ENCODE assay signal across 17 cellular contexts in the genomic region with DNA sequence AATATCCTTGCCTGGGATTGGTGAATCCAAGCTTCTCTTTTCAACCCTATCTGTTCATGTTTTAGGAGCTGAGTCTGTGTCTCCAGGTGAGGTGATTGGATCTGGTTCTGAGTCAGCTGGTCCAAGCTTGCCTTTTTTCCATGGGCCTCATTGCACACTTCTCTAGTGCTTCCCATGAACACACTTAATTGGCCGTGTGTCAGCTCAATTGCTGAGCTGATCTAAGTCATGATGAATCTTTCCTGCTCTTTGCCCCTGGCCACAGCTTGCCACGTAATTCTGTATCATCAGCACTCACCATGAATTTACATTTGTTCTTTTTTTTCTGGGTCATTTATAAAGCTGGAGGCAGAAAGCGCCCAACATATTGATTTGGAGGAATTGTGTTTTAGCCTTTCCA.
DNase-seq lines count a peak whose midpoint lies in the region; ATAC-seq, FAIRE-seq and TF ChIP-seq lines count a peak whose summit lies in the region.
"Had no signal": no experiment of that assay in that cellular context is flagged by ENCODE, and none has a peak within 500 bp of the region (broad histone marks: within the 10 kb centered on the region; RNA-seq: fewer than 3 reads in every experiment).

No MANE protein-coding gene starts in this region.

- no peak overlapping the region for H2AFZ ChIP-seq in GM23338

- H3K4me1 ChIP-seq in GM23338 (ENCODE audit: insufficient read depth) = no peaks in the 10 kb centered on the region
- H3K4me1 ChIP-seq: spleen, thyroid gland had no signal

- H3K9me2 ChIP-seq in GM23338 (ENCODE audit: insufficient read depth) = no peaks in the 10 kb centered on the region

- ATAC-seq in stimulated activated memory B cell treated with anti-CD40 and anti-IgM and Interleukin-4, amounts not matched to agents 10 μg/mL and 1 μg/mL and 100 μg/mL, for 72 hours = peak; percentile 17
- ATAC-seq in HG03135 (IDR thresholded peaks at IDR 0.05; ENCODE audit: unreplicated experiment) (no peak), GM21576 (IDR thresholded peaks at IDR 0.05; ENCODE audit: unreplicated experiment) (no peak), GM23338 (no peak)
- ATAC-seq: activated CD8-positive, alpha-beta T cell treated with anti-CD3 and anti-CD28 coated beads for 36 hours had no signal

- H3K4me3 Mint-ChIP-seq in stimulated activated memory B cell treated with anti-CD40 and anti-IgM and Interleukin-4, amounts not matched to agents 10 μg/mL and 1 μg/mL and 100 μg/mL, for 72 hours = no peak overlapping the region
- H3K4me3 Mint-ChIP-seq in GM23338 = no peak overlapping the region
- H3K4me3 Mint-ChIP-seq: activated CD8-positive, alpha-beta T cell treated with anti-CD3 and anti-CD28 coated beads for 36 hours; memory B cell had no signal

- TF ChIP-seq CTCF in RWPE1 (conservative IDR thresholded peaks at IDR 0.05; ENCODE audit: low read depth) (no peak), GM23338 (conservative IDR thresholded peaks at IDR 0.05; ENCODE audit: low read depth in 2 of 2) (no peak)

- no peaks in the 10 kb centered on the region for H3K4me1 Mint-ChIP-seq in stimulated activated memory B cell treated with anti-CD40 and anti-IgM and Interleukin-4, amounts not matched to agents 10 μg/mL and 1 μg/mL and 100 μg/mL, for 72 hours
- H3K4me1 Mint-ChIP-seq in GM23338 = peaks cover 3% of the 10 kb centered on the region; the same call in 2 of the 3 replicates
- H3K4me1 Mint-ChIP-seq: memory B cell had no signal

- peak; percentile 81 for FAIRE-seq in H54 (lab: Jason Lieb, UNC)
- FAIRE-seq: endometrium had no signal

- no peaks in the 10 kb centered on the region for H3K27me3 ChIP-seq in GM23338 (ENCODE audit: insufficient read depth)
- H3K27me3 ChIP-seq: thyroid gland had no signal

- CTCF ChIA-PET in RWPE1 (lab: Yijun Ruan, JAX) = interaction anchor here (0.6 to 0.8 kb wide), 2 partner anchors 10 to 734 kb away, joined by 3 read pairs; no protein-coding TSS in a partner anchor

- H3K27ac ChIP-seq in RWPE1 (no peak overlapping the region), GM23338 (ENCODE audit: low read depth) (no peak overlapping the region)
- H3K27ac ChIP-seq: spleen, thyroid gland had no signal

- DNase-seq in H54 (ENCODE audit: insufficient read length, low spot score) (peak; percentile 55), RWPE1 (ENCODE audit: low spot score) (peak; percentile 81), fibroblast of gingiva (ENCODE audit: low read depth) (peak; percentile 34), GM23338 (ENCODE audit: low spot score) (no peak)
- DNase-seq: activated CD8-positive, alpha-beta T cell treated with anti-CD3 and anti-CD28 coated beads for 36 hours; activated effector memory CD4-positive, alpha-beta T cell treated with anti-CD3 and anti-CD28 coated beads, Interleukin-2, amount 50 U/mL, for 16 hours; NCI-H1105; NCI-H524; occipital lobe; SHP77 treated with DMSO at 0.1 percent for 48 hours; spleen; thyroid gland had no signal

- no peaks in the 10 kb centered on the region for H3F3A ChIP-seq in GM23338 (replicated peaks; ENCODE audit: low read depth)

- peaks cover 16% of the 10 kb centered on the region for H3K27me3 Mint-ChIP-seq in stimulated activated memory B cell treated with anti-CD40 and anti-IgM and Interleukin-4, amounts not matched to agents 10 μg/mL and 1 μg/mL and 100 μg/mL, for 72 hours
- H3K27me3 Mint-ChIP-seq in GM23338 (ENCODE audit: insufficient read depth, low read depth, poor library complexity) = peaks cover 4% of the 10 kb centered on the region

- no peaks in the 10 kb centered on the region for H3K36me3 ChIP-seq in GM23338 (ENCODE audit: insufficient read depth)
- H3K36me3 ChIP-seq: spleen, thyroid gland had no signal

- no peak overlapping the region for H3K4me2 ChIP-seq in GM23338

- H3K36me3 Mint-ChIP-seq in stimulated activated memory B cell treated with anti-CD40 and anti-IgM and Interleukin-4, amounts not matched to agents 10 μg/mL and 1 μg/mL and 100 μg/mL, for 72 hours = no peaks in the 10 kb centered on the region
- peaks cover 8% of the 10 kb centered on the region; the same call in 2 of the 3 replicates for H3K36me3 Mint-ChIP-seq in GM23338 (ENCODE audit: low read depth)
- H3K36me3 Mint-ChIP-seq: memory B cell had no signal

- H4K20me1 ChIP-seq in GM23338 (replicated peaks; ENCODE audit: insufficient read depth) = no peaks in the 10 kb centered on the region

- TF ChIP-seq POLR2A in H54 (IDR thresholded peaks at IDR 0.05; ENCODE audit: low read depth, low read length) = no peak

- POLR2A ChIA-PET in RWPE1 (lab: Yijun Ruan, JAX; ENCODE audit: low non-redundant PET) = no interaction called here

- H3K79me2 ChIP-seq in GM23338 (replicated peaks; ENCODE audit: insufficient read depth) = no peaks in the 10 kb centered on the region

- no peak overlapping the region for H3K27ac Mint-ChIP-seq in stimulated activated memory B cell treated with anti-CD40 and anti-IgM and Interleukin-4, amounts not matched to agents 10 μg/mL and 1 μg/mL and 100 μg/mL, for 72 hours
- H3K27ac Mint-ChIP-seq in GM23338 = no peak overlapping the region
- H3K27ac Mint-ChIP-seq: activated CD8-positive, alpha-beta T cell treated with anti-CD3 and anti-CD28 coated beads for 36 hours; memory B cell had no signal

- no peak overlapping the region for H3K4me3 ChIP-seq in GM23338
- H3K4me3 ChIP-seq: spleen, thyroid gland had no signal

- H3K9me3 Mint-ChIP-seq in stimulated activated memory B cell treated with anti-CD40 and anti-IgM and Interleukin-4, amounts not matched to agents 10 μg/mL and 1 μg/mL and 100 μg/mL, for 72 hours = peaks cover 4% of the 10 kb centered on the region
- peaks cover 19% of the 10 kb centered on the region for H3K9me3 Mint-ChIP-seq in GM23338
- H3K9me3 Mint-ChIP-seq: activated CD8-positive, alpha-beta T cell treated with anti-CD3 and anti-CD28 coated beads for 36 hours; memory B cell had no signal

TF ChIP-seq in GM23338, 12 proteins besides CTCF, POLR2A, EP300 and RAD21:
- TF ChIP-seq, protein P1, sequence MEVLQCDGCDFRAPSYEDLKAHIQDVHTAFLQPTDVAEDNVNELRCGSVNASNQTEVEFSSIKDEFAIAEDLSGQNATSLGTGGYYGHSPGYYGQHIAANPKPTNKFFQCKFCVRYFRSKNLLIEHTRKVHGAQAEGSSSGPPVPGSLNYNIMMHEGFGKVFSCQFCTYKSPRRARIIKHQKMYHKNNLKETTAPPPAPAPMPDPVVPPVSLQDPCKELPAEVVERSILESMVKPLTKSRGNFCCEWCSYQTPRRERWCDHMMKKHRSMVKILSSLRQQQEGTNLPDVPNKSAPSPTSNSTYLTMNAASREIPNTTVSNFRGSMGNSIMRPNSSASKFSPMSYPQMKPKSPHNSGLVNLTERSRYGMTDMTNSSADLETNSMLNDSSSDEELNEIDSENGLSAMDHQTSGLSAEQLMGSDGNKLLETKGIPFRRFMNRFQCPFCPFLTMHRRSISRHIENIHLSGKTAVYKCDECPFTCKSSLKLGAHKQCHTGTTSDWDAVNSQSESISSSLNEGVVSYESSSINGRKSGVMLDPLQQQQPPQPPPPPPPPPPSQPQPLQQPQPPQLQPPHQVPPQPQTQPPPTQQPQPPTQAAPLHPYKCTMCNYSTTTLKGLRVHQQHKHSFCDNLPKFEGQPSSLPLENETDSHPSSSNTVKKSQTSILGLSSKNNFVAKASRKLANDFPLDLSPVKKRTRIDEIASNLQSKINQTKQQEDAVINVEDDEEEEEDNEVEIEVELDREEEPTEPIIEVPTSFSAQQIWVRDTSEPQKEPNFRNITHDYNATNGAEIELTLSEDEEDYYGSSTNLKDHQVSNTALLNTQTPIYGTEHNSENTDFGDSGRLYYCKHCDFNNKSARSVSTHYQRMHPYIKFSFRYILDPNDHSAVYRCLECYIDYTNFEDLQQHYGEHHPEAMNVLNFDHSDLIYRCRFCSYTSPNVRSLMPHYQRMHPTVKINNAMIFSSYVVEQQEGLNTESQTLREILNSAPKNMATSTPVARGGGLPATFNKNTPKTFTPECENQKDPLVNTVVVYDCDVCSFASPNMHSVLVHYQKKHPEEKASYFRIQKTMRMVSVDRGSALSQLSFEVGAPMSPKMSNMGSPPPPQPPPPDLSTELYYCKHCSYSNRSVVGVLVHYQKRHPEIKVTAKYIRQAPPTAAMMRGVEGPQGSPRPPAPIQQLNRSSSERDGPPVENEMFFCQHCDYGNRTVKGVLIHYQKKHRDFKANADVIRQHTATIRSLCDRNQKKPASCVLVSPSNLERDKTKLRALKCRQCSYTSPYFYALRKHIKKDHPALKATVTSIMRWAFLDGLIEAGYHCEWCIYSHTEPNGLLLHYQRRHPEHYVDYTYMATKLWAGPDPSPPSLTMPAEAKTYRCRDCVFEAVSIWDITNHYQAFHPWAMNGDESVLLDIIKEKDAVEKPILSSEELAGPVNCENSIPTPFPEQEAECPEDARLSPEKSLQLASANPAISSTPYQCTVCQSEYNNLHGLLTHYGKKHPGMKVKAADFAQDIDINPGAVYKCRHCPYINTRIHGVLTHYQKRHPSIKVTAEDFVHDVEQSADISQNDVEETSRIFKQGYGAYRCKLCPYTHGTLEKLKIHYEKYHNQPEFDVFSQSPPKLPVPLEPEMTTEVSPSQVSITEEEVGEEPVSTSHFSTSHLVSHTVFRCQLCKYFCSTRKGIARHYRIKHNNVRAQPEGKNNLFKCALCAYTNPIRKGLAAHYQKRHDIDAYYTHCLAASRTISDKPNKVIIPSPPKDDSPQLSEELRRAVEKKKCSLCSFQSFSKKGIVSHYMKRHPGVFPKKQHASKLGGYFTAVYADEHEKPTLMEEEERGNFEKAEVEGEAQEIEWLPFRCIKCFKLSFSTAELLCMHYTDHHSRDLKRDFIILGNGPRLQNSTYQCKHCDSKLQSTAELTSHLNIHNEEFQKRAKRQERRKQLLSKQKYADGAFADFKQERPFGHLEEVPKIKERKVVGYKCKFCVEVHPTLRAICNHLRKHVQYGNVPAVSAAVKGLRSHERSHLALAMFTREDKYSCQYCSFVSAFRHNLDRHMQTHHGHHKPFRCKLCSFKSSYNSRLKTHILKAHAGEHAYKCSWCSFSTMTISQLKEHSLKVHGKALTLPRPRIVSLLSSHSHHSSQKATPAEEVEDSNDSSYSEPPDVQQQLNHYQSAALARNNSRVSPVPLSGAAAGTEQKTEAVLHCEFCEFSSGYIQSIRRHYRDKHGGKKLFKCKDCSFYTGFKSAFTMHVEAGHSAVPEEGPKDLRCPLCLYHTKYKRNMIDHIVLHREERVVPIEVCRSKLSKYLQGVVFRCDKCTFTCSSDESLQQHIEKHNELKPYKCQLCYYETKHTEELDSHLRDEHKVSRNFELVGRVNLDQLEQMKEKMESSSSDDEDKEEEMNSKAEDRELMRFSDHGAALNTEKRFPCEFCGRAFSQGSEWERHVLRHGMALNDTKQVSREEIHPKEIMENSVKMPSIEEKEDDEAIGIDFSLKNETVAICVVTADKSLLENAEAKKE (CRISPR knock-in tag; IDR thresholded peaks at IDR 0.05) = no peak
- TF ChIP-seq JUNB (IDR thresholded peaks at IDR 0.05; ENCODE audit: unreplicated experiment) = no peak
